Comparison of ENCODE assay signal across 18 cellular contexts in the genomic region with DNA sequence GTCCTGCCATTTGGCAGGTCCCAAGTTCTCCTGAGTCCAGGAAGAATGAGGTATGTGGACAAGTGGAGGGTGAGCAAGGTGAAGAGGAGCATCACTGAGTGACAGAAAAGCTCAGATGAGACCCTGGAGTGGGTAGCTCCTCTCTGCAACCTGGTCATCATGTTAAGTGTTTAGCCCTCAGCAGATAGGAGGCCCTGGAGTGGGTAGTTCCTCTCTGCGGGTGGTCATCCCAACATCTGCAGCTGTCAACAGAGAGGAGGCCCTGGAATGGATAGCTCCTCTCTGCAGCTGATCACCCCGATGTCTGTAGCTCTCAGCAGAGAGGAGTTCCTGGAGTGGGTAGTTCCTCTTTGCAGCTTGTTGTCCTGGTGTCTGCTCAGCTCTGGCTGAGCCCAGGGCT.
"Had no signal": no experiment of that assay in that cellular context is flagged by ENCODE, and none has a peak within 500 bp of the region (broad histone marks: within the 10 kb centered on the region; RNA-seq: fewer than 3 reads in every experiment).

No MANE protein-coding gene starts in this region.

- H3K36me3 ChIP-seq: brain microvascular endothelial cell, vagina had no signal

- H3K27ac ChIP-seq: brain microvascular endothelial cell, tibial nerve, vagina had no signal

- H3K4me3 ChIP-seq: tibial nerve, vagina had no signal

- DNase-seq: activated CD4-positive, alpha-beta memory T cell treated with anti-CD3 and anti-CD28 coated beads, Interleukin-2, amount 10 ng/mL, durations not matched to agents 7 days and 5 days; activated CD4-positive, alpha-beta T cell treated with anti-CD3 and anti-CD28 coated beads for 36 hours; activated CD8-positive, alpha-beta memory T cell treated with anti-CD3 and anti-CD28 coated beads, Interleukin-2, amount 50 U/mL, for 4 hours; activated gamma-delta T cell; activated naive CD8-positive, alpha-beta T cell treated with anti-CD3 and anti-CD28 coated beads for 36 hours; brain microvascular endothelial cell; cerebellar nuclear complex; effector memory CD4-positive, alpha-beta T cell; foreskin melanocyte; head of caudate nucleus; natural killer cell; retina; stimulated activated CD4-positive, alpha-beta T cell treated with anti-CD3 and anti-CD28 coated beads, Interleukin-2, amount 100 ng/mL, for 48 hours; T-helper 17 cell had no signal

- H3K4me1 ChIP-seq: tibial nerve had no signal

- ATAC-seq: activated CD4-positive, alpha-beta T cell treated with anti-CD3 and anti-CD28 coated beads for 36 hours; activated T-cell treated with anti-CD3 and anti-CD28 coated beads, Interleukin-2, amount 50 U/mL, for 72 hours; natural killer cell; stimulated activated memory B cell treated with anti-CD40 and anti-IgM and Interleukin-4, amounts not matched to agents 10 μg/mL and 1 μg/mL and 100 μg/mL, for 72 hours; T-helper 17 cell had no signal

- H3K27me3 ChIP-seq: brain microvascular endothelial cell, tibial nerve, vagina had no signal
